12 cellular contexts compared by ENCODE assay signal in the genomic region with DNA sequence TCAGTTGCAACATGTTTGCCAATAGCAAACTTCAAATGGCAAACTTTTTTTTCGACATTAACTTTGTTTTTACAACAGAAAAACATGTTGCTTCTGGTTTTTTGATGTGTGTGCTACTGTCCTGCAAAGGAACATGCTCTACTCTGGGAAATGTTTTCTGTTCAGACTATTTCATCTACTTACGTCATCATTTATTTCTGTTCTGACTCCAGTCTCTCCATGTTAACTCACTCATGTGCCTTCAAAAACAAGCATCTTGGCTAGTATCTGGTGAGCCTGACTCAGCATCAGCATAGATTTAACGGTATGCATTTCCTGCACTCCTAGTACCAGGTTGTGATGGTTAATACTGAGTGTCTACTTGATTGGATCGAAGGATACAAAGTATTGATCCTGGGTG. TPM values are rescaled to one million over a fixed set of nuclear protein-coding genes. Genes with fewer than 3 reads are reported as not detected.
DNase-seq lines count a peak whose midpoint lies in the region; FAIRE-seq and TF ChIP-seq lines count a peak whose summit lies in the region.
"Had no signal": no experiment of that assay in that cellular context is flagged by ENCODE, and none has a peak within 500 bp of the region (broad histone marks: within the 10 kb centered on the region; RNA-seq: fewer than 3 reads in every experiment).

No MANE protein-coding gene starts in this region.

- no peak overlapping the region for H3K4me3 Mint-ChIP-seq in mesothelial cell of epicardium
- H3K4me3 Mint-ChIP-seq: endodermal cell, memory B cell had no signal

- peaks cover 11% of the 10 kb centered on the region for H3K9me3 Mint-ChIP-seq in mesothelial cell of epicardium
- H3K9me3 Mint-ChIP-seq: memory B cell had no signal

- peaks cover 31% of the 10 kb centered on the region for H3K36me3 Mint-ChIP-seq in mesothelial cell of epicardium

- H3K4me1 ChIP-seq in ovary (ENCODE audit: insufficient read depth), result peaks cover 8% of the 10 kb centered on the region
- no peaks in the 10 kb centered on the region for H3K4me1 ChIP-seq in Peyer's patch

- TF ChIP-seq CTCF in ovary (IDR thresholded peaks at IDR 0.05) (no peak), Peyer's patch (IDR thresholded peaks at IDR 0.05) (no peak), mesothelial cell of epicardium (IDR thresholded peaks at IDR 0.05; ENCODE audit: unreplicated experiment) (no peak)

- no peak overlapping the region for H3K27ac Mint-ChIP-seq in mesothelial cell of epicardium
- H3K27ac Mint-ChIP-seq: endodermal cell, memory B cell had no signal

- H3K27me3 ChIP-seq in ovary (no peaks in the 10 kb centered on the region), Peyer's patch (no peaks in the 10 kb centered on the region)

- DNase-seq in AG08395 (ENCODE audit: low spot score) (peak; percentile 63), RCC 7860 (ENCODE audit: low spot score) (peak; percentile 9), erythroblast (lab: John Stamatoyannopoulos, UW) (peak; percentile 24 to 69), ovary (no peak), Peyer's patch (no peak), mesothelial cell of epicardium (ENCODE audit: low spot score in 2 of 2, unreplicated experiment in 2 of 2) (no peak), NCI-H82 treated with DMSO at 0.1 percent for 48 hours (lab: John Stamatoyannopoulos, UW; ENCODE audit: unreplicated experiment) (no peak)
- no peak for DNase-seq in activated T-cell treated with anti-CD3 and anti-CD28 coated beads, Interleukin-2, amount 50 U/mL, for 48 hours
- DNase-seq: endodermal cell; NCI-H2081; stimulated activated CD4-positive, alpha-beta T cell treated with anti-CD3 and anti-CD28 coated beads, Interleukin-2, amount 100 ng/mL, for 24 hours had no signal

- intact Hi-C loops in ovary (cut with DNase I), result loop anchor here in 3 of 4 donors (10.0 kb wide), 2 partner anchors 59 to 209 kb away; a partner anchor contains a TSS

- H3K27me3 Mint-ChIP-seq in mesothelial cell of epicardium (ENCODE audit: low read depth), result no peaks in the 10 kb centered on the region
- H3K27me3 Mint-ChIP-seq: memory B cell had no signal

- no peak for FAIRE-seq in RCC 7860 (lab: Jason Lieb, UNC)

- TF ChIP-seq EP300 in ovary (IDR thresholded peaks at IDR 0.05), result no peak

- TF ChIP-seq POLR2A in erythroblast (IDR thresholded peaks at IDR 0.05; ENCODE audit: low read length) (no peak), ovary (IDR thresholded peaks at IDR 0.05) (peak; percentile 16), Peyer's patch (IDR thresholded peaks at IDR 0.05) (no peak)

- H3K4me1 Mint-ChIP-seq in mesothelial cell of epicardium, result no peaks in the 10 kb centered on the region
- H3K4me1 Mint-ChIP-seq: memory B cell had no signal

- H3K36me3 ChIP-seq in ovary (no peaks in the 10 kb centered on the region), Peyer's patch (peaks cover 0 to 39% (median 0%) of the 10 kb centered on the region in 3 donors)

- H3K9me3 ChIP-seq in ovary (no peaks in the 10 kb centered on the region), Peyer's patch (no peaks in the 10 kb centered on the region)

- peak overlapping the region; percentile 66 to 75 for H3K27ac ChIP-seq in ovary
- peak overlapping the region in 2 of 4 donors; percentile 48 to 75 for H3K27ac ChIP-seq in Peyer's patch

- WGBS in ovary, 3 donors, result 26 to 30% (median 28%) methylated on average over 4 of the region's 4 CpGs

- H3K4me3 ChIP-seq in ovary (no peak overlapping the region), Peyer's patch (no peak overlapping the region)

RNA-seq across cellular contexts. Expression of a gene that starts 36.1 kb away (rescaled TPM):
- total RNA-seq in ovary, result 10 to 100 TPM in 1 of 7 donors, 1 to 10 TPM in 6; 2.6 to 13.0 (median 3.6) TPM
- polyA plus RNA-seq in ovary, result 1 to 10 TPM; 1.2 to 3.7 TPM
- total RNA-seq in Peyer's patch, result 10 to 100 TPM; 16.5 to 47.1 (median 38.8) TPM
- total RNA-seq in mesothelial cell of epicardium, result 15.1 to 15.5 TPM (median 15.5 TPM) in 3 replicates

Comparison
In these comparisons a context has a peak if more than half of its experiments do, and no peak if none do; other contexts are left out.
1. DNase-seq: peak in AG08395 (single experiment), RCC 7860 (single experiment) and erythroblast (2 of 2); none in ovary (0 of 5), Peyer's patch (0 of 3), activated T-cell treated with anti-CD3 and anti-CD28 coated beads, Interleukin-2, amount 50 U/mL, for 48 hours (0 of 2), mesothelial cell of epicardium (0 of 2) and NCI-H82 treated with DMSO at 0.1 percent for 48 hours (single experiment).